8 cellular contexts compared by ENCODE assay signal in genomic region chr22:37284807-37285355, GRCh38. TPM values are rescaled to one million over a fixed set of nuclear protein-coding genes. Genes with fewer than 3 reads are reported as not detected.
DNase-seq lines count a peak whose midpoint lies in the region; ATAC-seq and TF ChIP-seq lines count a peak whose summit lies in the region.

No MANE protein-coding gene starts in this region.

- H2AFZ ChIP-seq in SU-DHL-6 (ENCODE audit: low read depth, low read length, severe bottlenecking) (no peak overlapping the region), trophoblast cell (ENCODE audit: insufficient read depth, low read length, poor library complexity) (no peak overlapping the region)

- no peak overlapping the region for H2BK5ac ChIP-seq in trophoblast cell (ENCODE audit: low read depth, low read length, poor library complexity)

- H4K8ac ChIP-seq in trophoblast cell (ENCODE audit: low read depth, low read length): no peak overlapping the region

- H3K9me2 ChIP-seq in SU-DHL-6 (replicated peaks; ENCODE audit: insufficient read depth, low read length): no peaks in the 10 kb centered on the region

- H3K27ac ChIP-seq in SU-DHL-6 (ENCODE audit: low read depth, low read length) (peak overlapping the region; percentile 87), colonic mucosa (peak overlapping the region; percentile 40), trophoblast cell (ENCODE audit: low read depth, low read length) (no peak overlapping the region)

- H3K23ac ChIP-seq in trophoblast cell (ENCODE audit: low read length): no peak overlapping the region

- WGBS in trophoblast cell (ENCODE audit: extremely low coverage, insufficient coverage, insufficient read length): no CpG with 5 or more reads among the region's 14 CpGs

- H3K9me3 ChIP-seq in SU-DHL-6 (ENCODE audit: insufficient read depth, low read length) (no peaks in the 10 kb centered on the region), colonic mucosa (no peaks in the 10 kb centered on the region), trophoblast cell (ENCODE audit: insufficient read depth, low read depth, low read length) (peaks cover 2% of the 10 kb centered on the region)

- no peak overlapping the region for H2AK5ac ChIP-seq in trophoblast cell (ENCODE audit: low read length)

- no peak overlapping the region for H3K4ac ChIP-seq in trophoblast cell (ENCODE audit: low read depth, low read length)

- intact Hi-C loops in colonic mucosa (cut with DNase I): no loop called here

- no peak overlapping the region for H3K14ac ChIP-seq in trophoblast cell (ENCODE audit: low read length)

- H3K18ac ChIP-seq in trophoblast cell (ENCODE audit: low read length): no peak overlapping the region

- no peaks in the 10 kb centered on the region for H3K27me3 ChIP-seq in SU-DHL-6 (ENCODE audit: low read length)
- H3K27me3 ChIP-seq in colonic mucosa: no peaks in the 10 kb centered on the region
- H3K27me3 ChIP-seq in trophoblast cell (ENCODE audit: insufficient read depth, low read length): no peaks in the 10 kb centered on the region

- H4K12ac ChIP-seq in trophoblast cell (ENCODE audit: low read depth, low read length): no peak overlapping the region

- no peak overlapping the region for H4K91ac ChIP-seq in trophoblast cell (ENCODE audit: low read depth, low read length)

- in situ Hi-C loops in G401 (cut with HindIII; ENCODE audit: low sequenced_read_pairs): no loop called here

- H3K79me2 ChIP-seq in SU-DHL-6 (ENCODE audit: insufficient read depth, low read length) (no peaks in the 10 kb centered on the region), trophoblast cell (ENCODE audit: control insufficient read depth, insufficient read depth, low read length, poor library complexity) (no peaks in the 10 kb centered on the region)

- TF ChIP-seq CTCF in SU-DHL-6 (IDR thresholded peaks at IDR 0.05; ENCODE audit: insufficient read depth, low read length, poor library complexity, severe bottlenecking): no peak
- TF ChIP-seq CTCF in colonic mucosa (IDR thresholded peaks at IDR 0.05): no peak

- H3K36me3 ChIP-seq in SU-DHL-6 (ENCODE audit: low read length): no peaks in the 10 kb centered on the region
- no peaks in the 10 kb centered on the region for H3K36me3 ChIP-seq in colonic mucosa
- no peaks in the 10 kb centered on the region for H3K36me3 ChIP-seq in trophoblast cell (ENCODE audit: control insufficient read depth in 1 of 2, insufficient read depth in 2 of 2, low read length in 2 of 2)

- ATAC-seq in GM19035 (IDR thresholded peaks at IDR 0.05; ENCODE audit: unreplicated experiment): no peak

- H3K4me1 ChIP-seq in colonic mucosa (no peaks in the 10 kb centered on the region), trophoblast cell (ENCODE audit: control insufficient read depth in 1 of 2, insufficient read depth in 2 of 2, low read length in 2 of 2) (no peaks in the 10 kb centered on the region)

- H3K4me2 ChIP-seq in SU-DHL-6 (ENCODE audit: low read depth, low read length, poor library complexity, severe bottlenecking) (peak overlapping the region; percentile 61), trophoblast cell (ENCODE audit: low read length) (no peak overlapping the region)

- H2BK120ac ChIP-seq in trophoblast cell (ENCODE audit: insufficient read depth, low read length, poor library complexity): no peak overlapping the region

- peak; percentile 53 for DNase-seq in GM19240 (ENCODE audit: insufficient read length, low spot score)
- peak; percentile 36 for DNase-seq in colonic mucosa
- peak; percentile 13 to 30 for DNase-seq in trophoblast cell
- no peak for DNase-seq in NCI-H446 (lab: John Stamatoyannopoulos, UW)
- no peak for DNase-seq in G401 (ENCODE audit: low spot score)
- DNase-seq in cortex of kidney (lab: John Stamatoyannopoulos, UW): no peak

- H3K79me1 ChIP-seq in trophoblast cell (ENCODE audit: low read length): no peaks in the 10 kb centered on the region

- no peaks in the 10 kb centered on the region for H4K20me1 ChIP-seq in SU-DHL-6 (ENCODE audit: low read depth, low read length)

- H3K9ac ChIP-seq in SU-DHL-6 (ENCODE audit: low read length): peak overlapping the region; percentile 45
- H3K9ac ChIP-seq in colonic mucosa (ENCODE audit: low read depth in 2 of 2, low read length in 2 of 2): peak overlapping the region in 1 of 2 donors; percentile 46
- H3K9ac ChIP-seq in trophoblast cell (ENCODE audit: low read length): no peak overlapping the region

- H3F3A ChIP-seq in SU-DHL-6 (ENCODE audit: insufficient read depth): peaks cover 24% of the 10 kb centered on the region

- H2BK12ac ChIP-seq in trophoblast cell (ENCODE audit: low read length): no peak overlapping the region

- peak overlapping the region; percentile 22 for H3K4me3 ChIP-seq in SU-DHL-6 (ENCODE audit: insufficient read depth, low read length, poor library complexity, severe bottlenecking)
- H3K4me3 ChIP-seq in colonic mucosa: peak overlapping the region; percentile 35
- H3K4me3 ChIP-seq in trophoblast cell (ENCODE audit: low read depth, low read length): no peak overlapping the region

RNA-seq across cellular contexts. Expression of gene CYTH4, which starts 2.6 kb away (rescaled TPM):
- total RNA-seq in colonic mucosa: 1 to 10 TPM; 3.0 to 7.4 TPM
- not detected in 2 replicates for polyA plus RNA-seq in trophoblast cell (2013)
- not detected in 2 replicates for total RNA-seq in G401 (2014; rRNA removed; shearing (Covaris generic))

RNA-seq across cellular contexts. Expression of gene RAC2, which starts 40.8 kb away (rescaled TPM):
- 10 to 100 TPM; 27.4 to 27.6 TPM for total RNA-seq in colonic mucosa
- 1.9 and 2.5 TPM in 2 replicates for polyA plus RNA-seq in trophoblast cell (2013)
- not detected in 2 replicates for total RNA-seq in G401 (2014; rRNA removed; shearing (Covaris generic))

Comparison
In these comparisons a context has a peak if more than half of its experiments do, and no peak if none do; other contexts are left out.
1. DNase-seq: peak in GM19240 (single experiment), colonic mucosa (single experiment) and trophoblast cell (2 of 2); none in NCI-H446 (0 of 2), G401 (single experiment) and cortex of kidney (single experiment).
2. RNA of gene RAC2, which starts 40.8 kb away (total RNA-seq): 27.4 to 27.6 TPM in colonic mucosa; not detected in G401; every median in the first group is over 10 times any median in the second.